18 cellular contexts compared by ENCODE assay signal in the genomic region with DNA sequence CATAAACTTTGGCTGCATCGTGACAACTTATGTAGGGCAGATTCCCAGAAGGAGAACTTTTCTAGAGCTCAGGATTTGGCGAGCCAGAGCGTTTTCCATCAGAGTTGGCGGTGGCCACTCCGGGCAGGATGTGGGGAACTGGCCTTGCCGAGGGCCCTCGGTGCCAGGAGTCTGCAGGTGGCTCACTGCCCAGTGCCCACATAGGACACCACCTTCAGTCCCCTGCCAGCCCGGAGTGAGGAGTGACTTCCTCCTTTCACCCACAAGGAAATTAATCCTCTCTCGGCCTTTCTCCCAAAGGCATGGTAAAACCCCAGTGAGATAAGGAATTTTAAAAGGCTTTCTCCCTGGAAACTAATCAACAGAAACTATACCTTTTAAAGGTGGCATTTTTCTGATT. TPM values are rescaled to one million over a fixed set of nuclear protein-coding genes. Genes with fewer than 3 reads are reported as not detected.
DNase-seq lines count a peak whose midpoint lies in the region; ATAC-seq, FAIRE-seq and TF ChIP-seq lines count a peak whose summit lies in the region.
"Had no signal": no experiment of that assay in that cellular context is flagged by ENCODE, and none has a peak within 500 bp of the region (broad histone marks: within the 10 kb centered on the region; RNA-seq: fewer than 3 reads in every experiment).

No MANE protein-coding gene starts in this region.

- no peak overlapping the region for H3K27ac Mint-ChIP-seq in stimulated activated naive CD8-positive, alpha-beta T cell treated with anti-CD3 and anti-CD28 coated beads, Interleukin-15, amount 100 ng/mL, for 72 hours
- H3K27ac Mint-ChIP-seq: activated CD4-positive, alpha-beta T cell treated with anti-CD3 and anti-CD28 coated beads for 36 hours; CD8-positive, alpha-beta T cell; memory B cell; stimulated activated naive B cell treated with anti-CD40 and anti-IgM and Interleukin-4, amounts not matched to agents 10 μg/mL and 1 μg/mL and 100 μg/mL, for 72 hours had no signal

- H3K27me3 Mint-ChIP-seq in stimulated activated naive CD8-positive, alpha-beta T cell treated with anti-CD3 and anti-CD28 coated beads, Interleukin-15, amount 100 ng/mL, for 72 hours = peaks cover 8% of the 10 kb centered on the region
- H3K27me3 Mint-ChIP-seq: activated CD4-positive, alpha-beta T cell treated with anti-CD3 and anti-CD28 coated beads for 36 hours had no signal

- H3K36me3 ChIP-seq in psoas muscle (ENCODE audit: insufficient read depth in 1 of 2, low read depth in 1 of 2) = no peaks in the 10 kb centered on the region
- H3K36me3 ChIP-seq: brain microvascular endothelial cell had no signal

- no peak overlapping the region for H3K4me3 Mint-ChIP-seq in stimulated activated naive CD8-positive, alpha-beta T cell treated with anti-CD3 and anti-CD28 coated beads, Interleukin-15, amount 100 ng/mL, for 72 hours
- H3K4me3 Mint-ChIP-seq: activated CD4-positive, alpha-beta T cell treated with anti-CD3 and anti-CD28 coated beads for 36 hours; CD8-positive, alpha-beta T cell; memory B cell; stimulated activated naive B cell treated with anti-CD40 and anti-IgM and Interleukin-4, amounts not matched to agents 10 μg/mL and 1 μg/mL and 100 μg/mL, for 72 hours had no signal

- peaks cover 17% of the 10 kb centered on the region for H3K4me1 Mint-ChIP-seq in stimulated activated naive CD8-positive, alpha-beta T cell treated with anti-CD3 and anti-CD28 coated beads, Interleukin-15, amount 100 ng/mL, for 72 hours

- FAIRE-seq in H54 (lab: Jason Lieb, UNC) = no peak
- FAIRE-seq: endometrium had no signal

- H3K9me3 ChIP-seq in right cardiac atrium (ENCODE audit: control insufficient read depth, low read length) (no peaks in the 10 kb centered on the region), psoas muscle (no peaks in the 10 kb centered on the region)

- no peak for TF ChIP-seq CTCF in psoas muscle (IDR thresholded peaks at IDR 0.05)

- 20% methylated on average over 9 of the region's 9 CpGs for WGBS in right cardiac atrium
- WGBS in psoas muscle, 3 donors = 4 to 6% (median 4%) methylated on average over 9 of the region's 9 CpGs

- ATAC-seq in right cardiac atrium = peak; percentile 61 to 79
- ATAC-seq in psoas muscle = peak; percentile 90 to 99 (median 94)
- ATAC-seq in GM18861 (IDR thresholded peaks at IDR 0.05; ENCODE audit: unreplicated experiment) = no peak
- ATAC-seq in stimulated activated naive CD8-positive, alpha-beta T cell treated with anti-CD3 and anti-CD28 coated beads, Interleukin-15, amount 100 ng/mL, for 72 hours = no peak
- ATAC-seq: activated CD4-positive, alpha-beta T cell treated with anti-CD3 and anti-CD28 coated beads for 36 hours; CD8-positive, alpha-beta T cell; stimulated activated naive B cell treated with anti-CD40 and anti-IgM and Interleukin-4, amounts not matched to agents 10 μg/mL and 1 μg/mL and 100 μg/mL, for 72 hours had no signal

- H3K9me3 Mint-ChIP-seq in stimulated activated naive CD8-positive, alpha-beta T cell treated with anti-CD3 and anti-CD28 coated beads, Interleukin-15, amount 100 ng/mL, for 72 hours = no peaks in the 10 kb centered on the region
- H3K9me3 Mint-ChIP-seq: CD8-positive, alpha-beta T cell; memory B cell; stimulated activated naive B cell treated with anti-CD40 and anti-IgM and Interleukin-4, amounts not matched to agents 10 μg/mL and 1 μg/mL and 100 μg/mL, for 72 hours had no signal

- DNase-seq in D341Med (ENCODE audit: low spot score) (peak; percentile 34), UCSD-AML1 (lab: John Stamatoyannopoulos, UW; ENCODE audit: unreplicated experiment) (peak; percentile 42), right cardiac atrium (peak; percentile 42 to 72 (median 69)), psoas muscle (peak; percentile 62 to 82), ureter (ENCODE audit: low spot score) (no peak), H54 (ENCODE audit: insufficient read length, low spot score) (no peak)
- DNase-seq in stimulated activated naive CD8-positive, alpha-beta T cell treated with anti-CD3 and anti-CD28 coated beads, Interleukin-15, amount 100 ng/mL, for 72 hours = no peak
- DNase-seq: activated CD4-positive, alpha-beta T cell treated with anti-CD3 and anti-CD28 coated beads for 36 hours; activated T-cell treated with anti-CD3 and anti-CD28 coated beads, Interleukin-2, amount 50 U/mL, for 48 hours; brain microvascular endothelial cell; CD8-positive, alpha-beta T cell; NCI-H1694; stimulated activated CD4-positive, alpha-beta T cell treated with anti-CD3 and anti-CD28 coated beads, Interleukin-4, amount 100 ng/mL, for 24 hours; stimulated activated naive B cell treated with anti-CD40 and anti-IgM and Interleukin-4, amounts not matched to agents 10 μg/mL and 1 μg/mL and 100 μg/mL, for 72 hours; SW 1271 had no signal

- no peak overlapping the region for H3K27ac ChIP-seq in right cardiac atrium (ENCODE audit: low read length)
- H3K27ac ChIP-seq in psoas muscle = peak overlapping the region; percentile 26
- H3K27ac ChIP-seq: brain microvascular endothelial cell had no signal

- H3K27me3 ChIP-seq in right cardiac atrium (ENCODE audit: control insufficient read depth, insufficient read depth) (no peaks in the 10 kb centered on the region), psoas muscle (ENCODE audit: insufficient read depth in 3 of 3, low read length in 2 of 3) (no peaks in the 10 kb centered on the region)
- H3K27me3 ChIP-seq: brain microvascular endothelial cell had no signal

- TF ChIP-seq POLR2A in H54 (IDR thresholded peaks at IDR 0.05; ENCODE audit: low read depth, low read length) = no peak

- intact Hi-C loops in right cardiac atrium (cut with DNase I) (no loop called here), psoas muscle (cut with DNase I) (no loop called here)

- H3K4me1 ChIP-seq in right cardiac atrium (ENCODE audit: control insufficient read depth, insufficient read depth, low read length) (no peaks in the 10 kb centered on the region), psoas muscle (no peaks in the 10 kb centered on the region)

- no peak overlapping the region for H3K4me3 ChIP-seq in right cardiac atrium (ENCODE audit: low read length)
- no peak overlapping the region for H3K4me3 ChIP-seq in psoas muscle

RNA-seq across cellular contexts. Expression of a gene that starts 1.6 kb away (rescaled TPM):
- total RNA-seq in right cardiac atrium (under 1 TPM in 1 of 4 donors, not detected in 3; 0.44 TPM), psoas muscle (not detected), ureter (not detected)
- polyA plus RNA-seq in right cardiac atrium (not detected), psoas muscle (under 1 TPM in 2 of 3 donors, not detected in 1; 0.06 to 0.35 TPM)
- total RNA-seq: activated CD4-positive, alpha-beta T cell treated with anti-CD3 and anti-CD28 coated beads for 36 hours; CD8-positive, alpha-beta T cell had no signal

RNA-seq across cellular contexts. Expression of a gene that starts 21.3 kb away (rescaled TPM):
- total RNA-seq in right cardiac atrium (10 to 100 TPM; 19.7 to 31.3 (median 21.7) TPM), psoas muscle (10 to 100 TPM in 2 of 4 donors, 1 to 10 TPM in 2; 6.9 to 13.8 (median 10.7) TPM), ureter (33.4 TPM)
- polyA plus RNA-seq in right cardiac atrium (20.7 TPM), psoas muscle (1 to 10 TPM; 3.8 to 5.9 (median 4.1) TPM)
- total RNA-seq: CD8-positive, alpha-beta T cell had no signal

RNA-seq across cellular contexts. Expression of a gene that starts 27.1 kb away (rescaled TPM):
- total RNA-seq in right cardiac atrium (10 to 100 TPM; 23.3 to 29.0 (median 26.0) TPM), psoas muscle (10 to 100 TPM; 31.9 to 37.2 (median 33.1) TPM), ureter (68.9 TPM)
- polyA plus RNA-seq in right cardiac atrium (27.2 TPM), psoas muscle (10 to 100 TPM; 30.2 to 39.4 (median 39.4) TPM)

RNA-seq across cellular contexts. Expression of a gene that starts 57.9 kb away (rescaled TPM):
- total RNA-seq in right cardiac atrium = 1 to 10 TPM; 1.9 to 4.8 (median 3.1) TPM
- 1.4 TPM for polyA plus RNA-seq in right cardiac atrium
- 1 to 10 TPM; 1.4 to 2.4 (median 1.9) TPM for total RNA-seq in psoas muscle
- polyA plus RNA-seq in psoas muscle = under 1 TPM; 0.20 to 0.64 (median 0.34) TPM
- total RNA-seq in ureter = 56.2 TPM

Comparison
In these comparisons a context has a peak if more than half of its experiments do, and no peak if none do; other contexts are left out.
1. DNase-seq: peak in D341Med (single experiment), UCSD-AML1 (single experiment), right cardiac atrium (3 of 3) and psoas muscle (2 of 2); none in stimulated activated naive CD8-positive, alpha-beta T cell treated with anti-CD3 and anti-CD28 coated beads, Interleukin-15, amount 100 ng/mL, for 72 hours (0 of 2), ureter (single experiment) and H54 (single experiment).
2. ATAC-seq: peak in right cardiac atrium (2 of 2) and psoas muscle (4 of 4); none in GM18861 (single experiment) and stimulated activated naive CD8-positive, alpha-beta T cell treated with anti-CD3 and anti-CD28 coated beads, Interleukin-15, amount 100 ng/mL, for 72 hours (single experiment).